In genomic region chr7:47285860-47286491, GRCh38 we compare ENCODE assay signal across 1 cellular context.
TF ChIP-seq lines count a peak whose summit lies in the region.

No MANE protein-coding gene starts in this region.

TF ChIP-seq in GM23338, 12 proteins besides CTCF, POLR2A, EP300 and RAD21 (continued from another document):
- no peak for TF ChIP-seq ETS1 (IDR thresholded peaks at IDR 0.05)
- TF ChIP-seq JUNB (IDR thresholded peaks at IDR 0.05; ENCODE audit: unreplicated experiment) = no peak
